Comparison of ENCODE assay signal across 1 cellular context in genomic region chr19:35122687-35123551, GRCh38.
TF ChIP-seq lines count a peak whose summit lies in the region.

No MANE protein-coding gene starts in this region.

TF ChIP-seq in HEK293, 187 proteins besides CTCF, POLR2A, EP300 and RAD21 (continued from another document):
- TF ChIP-seq, protein P1, sequence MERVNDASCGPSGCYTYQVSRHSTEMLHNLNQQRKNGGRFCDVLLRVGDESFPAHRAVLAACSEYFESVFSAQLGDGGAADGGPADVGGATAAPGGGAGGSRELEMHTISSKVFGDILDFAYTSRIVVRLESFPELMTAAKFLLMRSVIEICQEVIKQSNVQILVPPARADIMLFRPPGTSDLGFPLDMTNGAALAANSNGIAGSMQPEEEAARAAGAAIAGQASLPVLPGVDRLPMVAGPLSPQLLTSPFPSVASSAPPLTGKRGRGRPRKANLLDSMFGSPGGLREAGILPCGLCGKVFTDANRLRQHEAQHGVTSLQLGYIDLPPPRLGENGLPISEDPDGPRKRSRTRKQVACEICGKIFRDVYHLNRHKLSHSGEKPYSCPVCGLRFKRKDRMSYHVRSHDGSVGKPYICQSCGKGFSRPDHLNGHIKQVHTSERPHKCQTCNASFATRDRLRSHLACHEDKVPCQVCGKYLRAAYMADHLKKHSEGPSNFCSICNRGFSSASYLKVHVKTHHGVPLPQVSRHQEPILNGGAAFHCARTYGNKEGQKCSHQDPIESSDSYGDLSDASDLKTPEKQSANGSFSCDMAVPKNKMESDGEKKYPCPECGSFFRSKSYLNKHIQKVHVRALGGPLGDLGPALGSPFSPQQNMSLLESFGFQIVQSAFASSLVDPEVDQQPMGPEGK (tag by site-specific recombination; IDR thresholded peaks at IDR 0.05): peak; percentile 50; the same call in 1 of the 2 replicates
- no peak for TF ChIP-seq MZF1 (tag by site-specific recombination; IDR thresholded peaks at IDR 0.05; ENCODE audit: borderline replicate concordance)
- no peak for TF ChIP-seq ZNF221 (tag by site-specific recombination; IDR thresholded peaks at IDR 0.05; ENCODE audit: borderline replicate concordance)
- TF ChIP-seq GLIS2 (tag by site-specific recombination; IDR thresholded peaks at IDR 0.05): peak; percentile 17; the same call in 1 of the 2 replicates
- TF ChIP-seq ZNF558 (tag by site-specific recombination; IDR thresholded peaks at IDR 0.05): no peak
- 0 out of 2 replicates have a peak, but pooled peaks have one; percentile 15 for TF ChIP-seq SP3 (tag by site-specific recombination; IDR thresholded peaks at IDR 0.05)
- no peak for TF ChIP-seq PRDM2 (tag by site-specific recombination; IDR thresholded peaks at IDR 0.05; ENCODE audit: borderline replicate concordance)
- TF ChIP-seq ZNF610 (tag by site-specific recombination; IDR thresholded peaks at IDR 0.05; ENCODE audit: borderline replicate concordance): no peak
- TF ChIP-seq ZNF214 (tag by site-specific recombination; IDR thresholded peaks at IDR 0.05; ENCODE audit: borderline replicate concordance): no peak
- no peak for TF ChIP-seq KLF7 (tag by site-specific recombination; IDR thresholded peaks at IDR 0.05; ENCODE audit: borderline replicate concordance)
- TF ChIP-seq SP7 (tag by site-specific recombination; IDR thresholded peaks at IDR 0.05): 0 out of 2 replicates have a peak, but pooled peaks have one; percentile 41
- no peak for TF ChIP-seq ZSCAN16 (tag by site-specific recombination; IDR thresholded peaks at IDR 0.05)
- peak; percentile 64 for TF ChIP-seq ZNF366 (tag by site-specific recombination; conservative IDR thresholded peaks at IDR 0.05)
- peak; percentile 10; the same call in 1 of the 2 replicates for TF ChIP-seq YY1 (tag by site-specific recombination; IDR thresholded peaks at IDR 0.05)
- peak; percentile 88 for TF ChIP-seq PRDM10 (tag by site-specific recombination; IDR thresholded peaks at IDR 0.05)
- no peak for TF ChIP-seq ZNF10 (tag by site-specific recombination; IDR thresholded peaks at IDR 0.05)
- TF ChIP-seq ZBTB48 (tag by site-specific recombination; IDR thresholded peaks at IDR 0.05): peak; percentile 15; the same call in 1 of the 2 replicates
- TF ChIP-seq, protein P2, sequence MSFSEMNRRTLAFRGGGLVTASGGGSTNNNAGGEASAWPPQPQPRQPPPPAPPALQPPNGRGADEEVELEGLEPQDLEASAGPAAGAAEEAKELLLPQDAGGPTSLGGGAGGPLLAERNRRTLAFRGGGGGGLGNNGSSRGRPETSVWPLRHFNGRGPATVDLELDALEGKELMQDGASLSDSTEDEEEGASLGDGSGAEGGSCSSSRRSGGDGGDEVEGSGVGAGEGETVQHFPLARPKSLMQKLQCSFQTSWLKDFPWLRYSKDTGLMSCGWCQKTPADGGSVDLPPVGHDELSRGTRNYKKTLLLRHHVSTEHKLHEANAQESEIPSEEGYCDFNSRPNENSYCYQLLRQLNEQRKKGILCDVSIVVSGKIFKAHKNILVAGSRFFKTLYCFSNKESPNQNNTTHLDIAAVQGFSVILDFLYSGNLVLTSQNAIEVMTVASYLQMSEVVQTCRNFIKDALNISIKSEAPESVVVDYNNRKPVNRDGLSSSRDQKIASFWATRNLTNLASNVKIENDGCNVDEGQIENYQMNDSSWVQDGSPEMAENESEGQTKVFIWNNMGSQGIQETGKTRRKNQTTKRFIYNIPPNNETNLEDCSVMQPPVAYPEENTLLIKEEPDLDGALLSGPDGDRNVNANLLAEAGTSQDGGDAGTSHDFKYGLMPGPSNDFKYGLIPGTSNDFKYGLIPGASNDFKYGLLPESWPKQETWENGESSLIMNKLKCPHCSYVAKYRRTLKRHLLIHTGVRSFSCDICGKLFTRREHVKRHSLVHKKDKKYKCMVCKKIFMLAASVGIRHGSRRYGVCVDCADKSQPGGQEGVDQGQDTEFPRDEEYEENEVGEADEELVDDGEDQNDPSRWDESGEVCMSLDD (tag by site-specific recombination; IDR thresholded peaks at IDR 0.05): 0 out of 2 replicates have a peak, but pooled peaks have one; percentile 12
- no peak for TF ChIP-seq ZNF654 (tag by site-specific recombination; IDR thresholded peaks at IDR 0.05; ENCODE audit: low read depth)
- 0 out of 2 replicates have a peak, but pooled peaks have one; percentile 19 for TF ChIP-seq ZBTB17 (tag by site-specific recombination; IDR thresholded peaks at IDR 0.05)
- no peak for TF ChIP-seq ZNF16 (tag by site-specific recombination; IDR thresholded peaks at IDR 0.05; ENCODE audit: low read depth)
- peak; percentile 43 for TF ChIP-seq ZFHX2 (tag by site-specific recombination; conservative IDR thresholded peaks at IDR 0.05)
- TF ChIP-seq ZFP69B (tag by site-specific recombination; IDR thresholded peaks at IDR 0.05): no peak
- TF ChIP-seq, protein P3, sequence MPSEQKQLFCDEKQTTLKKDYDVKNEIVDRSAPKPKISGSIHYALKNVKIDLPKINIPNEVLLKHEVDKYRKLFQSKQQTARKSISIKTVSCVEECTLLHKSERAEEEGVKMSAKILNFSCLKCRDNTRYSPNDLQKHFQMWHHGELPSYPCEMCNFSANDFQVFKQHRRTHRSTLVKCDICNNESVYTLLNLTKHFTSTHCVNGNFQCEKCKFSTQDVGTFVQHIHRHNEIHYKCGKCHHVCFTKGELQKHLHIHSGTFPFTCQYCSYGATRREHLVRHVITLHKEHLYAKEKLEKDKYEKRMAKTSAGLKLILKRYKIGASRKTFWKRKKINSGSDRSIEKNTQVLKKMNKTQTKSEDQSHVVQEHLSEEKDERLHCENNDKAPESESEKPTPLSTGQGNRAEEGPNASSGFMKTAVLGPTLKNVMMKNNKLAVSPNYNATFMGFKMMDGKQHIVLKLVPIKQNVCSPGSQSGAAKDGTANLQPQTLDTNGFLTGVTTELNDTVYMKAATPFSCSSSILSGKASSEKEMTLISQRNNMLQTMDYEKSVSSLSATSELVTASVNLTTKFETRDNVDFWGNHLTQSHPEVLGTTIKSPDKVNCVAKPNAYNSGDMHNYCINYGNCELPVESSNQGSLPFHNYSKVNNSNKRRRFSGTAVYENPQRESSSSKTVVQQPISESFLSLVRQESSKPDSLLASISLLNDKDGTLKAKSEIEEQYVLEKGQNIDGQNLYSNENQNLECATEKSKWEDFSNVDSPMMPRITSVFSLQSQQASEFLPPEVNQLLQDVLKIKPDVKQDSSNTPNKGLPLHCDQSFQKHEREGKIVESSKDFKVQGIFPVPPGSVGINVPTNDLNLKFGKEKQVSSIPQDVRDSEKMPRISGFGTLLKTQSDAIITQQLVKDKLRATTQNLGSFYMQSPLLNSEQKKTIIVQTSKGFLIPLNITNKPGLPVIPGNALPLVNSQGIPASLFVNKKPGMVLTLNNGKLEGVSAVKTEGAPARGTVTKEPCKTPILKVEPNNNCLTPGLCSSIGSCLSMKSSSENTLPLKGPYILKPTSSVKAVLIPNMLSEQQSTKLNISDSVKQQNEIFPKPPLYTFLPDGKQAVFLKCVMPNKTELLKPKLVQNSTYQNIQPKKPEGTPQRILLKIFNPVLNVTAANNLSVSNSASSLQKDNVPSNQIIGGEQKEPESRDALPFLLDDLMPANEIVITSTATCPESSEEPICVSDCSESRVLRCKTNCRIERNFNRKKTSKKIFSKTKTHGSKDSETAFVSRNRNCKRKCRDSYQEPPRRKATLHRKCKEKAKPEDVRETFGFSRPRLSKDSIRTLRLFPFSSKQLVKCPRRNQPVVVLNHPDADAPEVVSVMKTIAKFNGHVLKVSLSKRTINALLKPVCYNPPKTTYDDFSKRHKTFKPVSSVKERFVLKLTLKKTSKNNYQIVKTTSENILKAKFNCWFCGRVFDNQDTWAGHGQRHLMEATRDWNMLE (tag by site-specific recombination; conservative IDR thresholded peaks at IDR 0.05; ENCODE audit: low read depth): no peak; the same call in 1 of the 2 replicates
- 0 out of 2 replicates have a peak, but pooled peaks have one; percentile 15 for TF ChIP-seq IKZF3 (tag by site-specific recombination; IDR thresholded peaks at IDR 0.05)
- TF ChIP-seq ZBTB21 (tag by site-specific recombination; IDR thresholded peaks at IDR 0.05): peak; percentile 32; the same call in 1 of the 2 replicates
- TF ChIP-seq ZNF24 (tag by site-specific recombination; IDR thresholded peaks at IDR 0.05): peak; percentile 61; the same call in 1 of the 2 replicates
- TF ChIP-seq ZNF548 (tag by site-specific recombination; IDR thresholded peaks at IDR 0.05): 0 out of 2 replicates have a peak, but pooled peaks have one; percentile 31
- no peak for TF ChIP-seq ZNF292 (tag by site-specific recombination; IDR thresholded peaks at IDR 0.05; ENCODE audit: borderline replicate concordance, low read depth)
- TF ChIP-seq PRDM1 (tag by site-specific recombination; IDR thresholded peaks at IDR 0.05): peak; percentile 35; the same call in 1 of the 2 replicates
